Comparison of ENCODE assay signal across 16 cellular contexts in genomic region chr14:104971447-104972240, GRCh38. TPM values are rescaled to one million over a fixed set of nuclear protein-coding genes. Genes with fewer than 3 reads are reported as not detected.
DNase-seq lines count a peak whose midpoint lies in the region; ATAC-seq and TF ChIP-seq lines count a peak whose summit lies in the region.
"Had no signal": no experiment of that assay in that cellular context is flagged by ENCODE, and none has a peak within 500 bp of the region (broad histone marks: within the 10 kb centered on the region; RNA-seq: fewer than 3 reads in every experiment).

No MANE protein-coding gene starts in this region.

- H3K27ac ChIP-seq in RWPE2 (ENCODE audit: poor library complexity, severe bottlenecking) (peak overlapping the region; percentile 99), fibroblast of lung (ENCODE audit: insufficient read depth, low read length) (peak overlapping the region; percentile 16), tibial artery (peak overlapping the region; percentile 93 to 97)

- H3K36me3 ChIP-seq in RWPE2 (ENCODE audit: low read depth), result peaks cover 4% of the 10 kb centered on the region; the same call in 1 of the 2 replicates
- no peaks in the 10 kb centered on the region for H3K36me3 ChIP-seq in fibroblast of lung (ENCODE audit: control insufficient read depth, insufficient read depth, low read length)
- no peaks in the 10 kb centered on the region for H3K36me3 ChIP-seq in tibial artery

- peak overlapping the region; percentile 71 for H3K27ac Mint-ChIP-seq in nephron progenitor cell
- no peak overlapping the region for H3K27ac Mint-ChIP-seq in activated naive CD4-positive, alpha-beta T cell treated with anti-CD3 and anti-CD28 coated beads for 36 hours
- H3K27ac Mint-ChIP-seq: activated T-helper 17 cell treated with anti-CD3 and anti-CD28 coated beads, Interleukin-2, amount 50 U/mL, for 72 hours had no signal

- no peaks in the 10 kb centered on the region for H3K9me3 ChIP-seq in RWPE2 (ENCODE audit: severe bottlenecking)
- H3K9me3 ChIP-seq in fibroblast of lung (ENCODE audit: control insufficient read depth, insufficient read depth, low read depth, low read length), result no peaks in the 10 kb centered on the region
- H3K9me3 ChIP-seq in tibial artery, result no peaks in the 10 kb centered on the region

- H2AFZ ChIP-seq in fibroblast of lung (ENCODE audit: low read length), result no peak overlapping the region

- H3K4me3 ChIP-seq in RWPE2 (ENCODE audit: severe bottlenecking), result no peak overlapping the region
- H3K4me3 ChIP-seq in fibroblast of lung (replicated peaks in 1 of 4; ENCODE audit: control extremely low read depth in 1 of 4, insufficient read depth in 1 of 4, low read depth in 3 of 4, low read length in 4 of 4), result no peak overlapping the region
- no peak overlapping the region for H3K4me3 ChIP-seq in tibial artery

- H3K4me1 ChIP-seq in RWPE2 (ENCODE audit: insufficient read depth, poor library complexity, severe bottlenecking) (peaks cover 43% of the 10 kb centered on the region), fibroblast of lung (ENCODE audit: control insufficient read depth, extremely low read depth, insufficient read depth, low read length) (peaks cover 43% of the 10 kb centered on the region), tibial artery (peaks cover 7 to 98% (median 94%) of the 10 kb centered on the region in 4 donors)

- H3K27me3 Mint-ChIP-seq in nephron progenitor cell (ENCODE audit: low read depth, poor library complexity), result peaks cover 18% of the 10 kb centered on the region
- H3K27me3 Mint-ChIP-seq in activated naive CD4-positive, alpha-beta T cell treated with anti-CD3 and anti-CD28 coated beads for 36 hours (ENCODE audit: low read depth), result peaks cover 19% of the 10 kb centered on the region

- H3K4me1 Mint-ChIP-seq in nephron progenitor cell, result peaks cover 30% of the 10 kb centered on the region
- peaks cover 5% of the 10 kb centered on the region for H3K4me1 Mint-ChIP-seq in activated naive CD4-positive, alpha-beta T cell treated with anti-CD3 and anti-CD28 coated beads for 36 hours (ENCODE audit: low read depth)

- intact Hi-C loops in tibial artery (cut with DNase I; ENCODE audit: low total_unique reads), result loop anchor here (10.0 kb wide), 1 partner anchor 107 kb away; the partner anchor contains the start of gene CEP170B
- intact Hi-C loops in activated naive CD4-positive, alpha-beta T cell treated with anti-CD3 and anti-CD28 coated beads for 36 hours (cut with micrococcal nuclease), result no loop called here

- no peaks in the 10 kb centered on the region for H4K20me1 ChIP-seq in fibroblast of lung (ENCODE audit: control insufficient read depth, extremely low read depth, insufficient read depth, low read length)

- H3K27me3 ChIP-seq in RWPE2 (ENCODE audit: insufficient read depth, poor library complexity, severe bottlenecking) (no peaks in the 10 kb centered on the region), fibroblast of lung (ENCODE audit: control insufficient read depth, insufficient read depth, low read length) (no peaks in the 10 kb centered on the region), tibial artery (no peaks in the 10 kb centered on the region)

- CTCF ChIA-PET in activated naive CD4-positive, alpha-beta T cell treated with anti-CD3 and anti-CD28 coated beads for 36 hours (lab: Charles Lee), result interaction anchor here (6.7 kb wide), 1 partner anchor 73 kb away, joined by 129 read pairs; no protein-coding TSS in a partner anchor

- H3K36me3 Mint-ChIP-seq in nephron progenitor cell (ENCODE audit: low read depth), result no peaks in the 10 kb centered on the region
- no peaks in the 10 kb centered on the region for H3K36me3 Mint-ChIP-seq in activated naive CD4-positive, alpha-beta T cell treated with anti-CD3 and anti-CD28 coated beads for 36 hours (ENCODE audit: low read depth)
- H3K36me3 Mint-ChIP-seq: CD4-positive, CD25-positive, alpha-beta regulatory T cell had no signal

- no peak overlapping the region for H3K9ac ChIP-seq in fibroblast of lung (ENCODE audit: insufficient read depth, low read length)

- no peaks in the 10 kb centered on the region for H3K9me3 Mint-ChIP-seq in nephron progenitor cell
- no peaks in the 10 kb centered on the region for H3K9me3 Mint-ChIP-seq in activated naive CD4-positive, alpha-beta T cell treated with anti-CD3 and anti-CD28 coated beads for 36 hours
- H3K9me3 Mint-ChIP-seq: activated T-helper 17 cell treated with anti-CD3 and anti-CD28 coated beads, Interleukin-2, amount 50 U/mL, for 72 hours had no signal

- TF ChIP-seq CTCF in RWPE2 (IDR thresholded peaks at IDR 0.05; ENCODE audit: poor library complexity, severe bottlenecking) (no peak), fibroblast of lung (conservative IDR thresholded peaks at IDR 0.05 in 1 of 2, IDR thresholded peaks at IDR 0.05 in 1 of 2; ENCODE audit: low read depth in 1 of 2, low read length in 2 of 2) (no peak), nephron progenitor cell (IDR thresholded peaks at IDR 0.05) (no peak), tibial artery (IDR thresholded peaks at IDR 0.05) (no peak), GM13976 (IDR thresholded peaks at IDR 0.05; ENCODE audit: borderline replicate concordance, control extremely low read depth, extremely low read depth, insufficient read depth, missing control alignments) (no peak)

- peaks cover 1% of the 10 kb centered on the region for H3K79me2 ChIP-seq in fibroblast of lung (ENCODE audit: control insufficient read depth, insufficient read depth, low read length)

- DNase-seq in RWPE2 (ENCODE audit: low spot score) (peak; percentile 78), fibroblast of lung (ENCODE audit: low read depth in 2 of 2) (no peak), nephron progenitor cell (no peak), tibial artery (peak in 1 of 2 donors; percentile 70), GM13976 (ENCODE audit: low spot score) (no peak)
- DNase-seq in activated naive CD4-positive, alpha-beta T cell treated with anti-CD3 and anti-CD28 coated beads for 36 hours, result no peak
- DNase-seq: activated CD4-positive, alpha-beta T cell treated with anti-CD3 and anti-CD28 coated beads, Interleukin-2, amount 50 U/mL, for 1 hour; CD4-positive, CD25-positive, alpha-beta regulatory T cell; effector CD4-positive, alpha-beta T cell; head of caudate nucleus; stimulated activated naive CD4-positive, alpha-beta T cell had no signal

- ATAC-seq in RWPE2 (ENCODE audit: low read depth) (no peak), HG03175 (IDR thresholded peaks at IDR 0.05; ENCODE audit: unreplicated experiment) (no peak), HG03196 (IDR thresholded peaks at IDR 0.05; ENCODE audit: unreplicated experiment) (no peak)
- ATAC-seq: activated T-helper 17 cell treated with anti-CD3 and anti-CD28 coated beads, Interleukin-2, amount 50 U/mL, for 72 hours; left lobe of liver had no signal

- no peak overlapping the region for H3K4me3 Mint-ChIP-seq in nephron progenitor cell
- no peak overlapping the region for H3K4me3 Mint-ChIP-seq in activated naive CD4-positive, alpha-beta T cell treated with anti-CD3 and anti-CD28 coated beads for 36 hours
- H3K4me3 Mint-ChIP-seq: activated T-helper 17 cell treated with anti-CD3 and anti-CD28 coated beads, Interleukin-2, amount 50 U/mL, for 72 hours; CD4-positive, CD25-positive, alpha-beta regulatory T cell had no signal

- in situ Hi-C loops in GM13976 (cut with MboI; ENCODE audit: low sequenced_read_pairs, unreplicated experiment), result no loop called here

- no peak overlapping the region for H3K4me2 ChIP-seq in fibroblast of lung (ENCODE audit: extremely low read depth, insufficient read depth, low read length)

RNA-seq across cellular contexts. Expression of gene AHNAK2, which starts 6.5 kb away (rescaled TPM):
- 47.8 and 106 TPM in 2 replicates for total RNA-seq in fibroblast of lung
- 6.6 and 30.5 TPM in 2 replicates for polyA plus RNA-seq in fibroblast of lung
- polyA plus RNA-seq in fibroblast of lung (2012), result 19.4 and 61.0 TPM in 2 replicates
- 42.9 and 144 TPM in 2 replicates for polyA minus RNA-seq in fibroblast of lung (ENCODE audit: low replicate concordance)
- under 1 TPM; 0.10 TPM for total RNA-seq in activated naive CD4-positive, alpha-beta T cell treated with anti-CD3 and anti-CD28 coated beads for 36 hours
- total RNA-seq: CD4-positive, CD25-positive, alpha-beta regulatory T cell had no signal
- polyA plus RNA-seq: CD4-positive, CD25-positive, alpha-beta regulatory T cell had no signal

RNA-seq across cellular contexts. Expression of gene CLBA1, which starts 13.9 kb away (rescaled TPM):
- 8.0 and 11.7 TPM in 2 replicates for total RNA-seq in fibroblast of lung
- 3.8 and 11.3 TPM in 2 replicates for polyA plus RNA-seq in fibroblast of lung
- 4.1 and 10.7 TPM in 2 replicates for polyA plus RNA-seq in fibroblast of lung (2012)
- 3.0 and 5.8 TPM in 2 replicates for polyA minus RNA-seq in fibroblast of lung (ENCODE audit: low replicate concordance)
- total RNA-seq in activated naive CD4-positive, alpha-beta T cell treated with anti-CD3 and anti-CD28 coated beads for 36 hours, result under 1 TPM; 0.40 to 0.43 TPM

RNA-seq across cellular contexts. Expression of gene PLD4, which starts 47.0 kb away (rescaled TPM):
- under 0.01 and 0.17 TPM in 2 replicates for total RNA-seq in fibroblast of lung
- 0.02 TPM in 1 of 2 replicates, not detected in the other for polyA plus RNA-seq in fibroblast of lung
- 0.27 TPM in 1 of 2 replicates, not detected in the other for polyA plus RNA-seq in fibroblast of lung (2012)
- 0.89 TPM in 1 of 2 replicates, not detected in the other for polyA minus RNA-seq in fibroblast of lung (ENCODE audit: low replicate concordance)
- not detected for total RNA-seq in activated naive CD4-positive, alpha-beta T cell treated with anti-CD3 and anti-CD28 coated beads for 36 hours
- total RNA-seq: activated T-helper 17 cell treated with anti-CD3 and anti-CD28 coated beads, Interleukin-2, amount 50 U/mL, for 72 hours; CD4-positive, CD25-positive, alpha-beta regulatory T cell; H4; left lobe of liver had no signal

RNA-seq across cellular contexts. Expression of gene CDCA4, which starts 49.2 kb away (rescaled TPM):
- total RNA-seq in fibroblast of lung, result 7.9 and 8.0 TPM in 2 replicates
- 8.0 and 19.5 TPM in 2 replicates for polyA plus RNA-seq in fibroblast of lung
- polyA plus RNA-seq in fibroblast of lung (2012), result 9.1 and 21.3 TPM in 2 replicates
- polyA minus RNA-seq in fibroblast of lung (ENCODE audit: low replicate concordance), result 8.1 and 23.3 TPM in 2 replicates
- 10 to 100 TPM; 59.6 to 60.4 TPM for total RNA-seq in activated naive CD4-positive, alpha-beta T cell treated with anti-CD3 and anti-CD28 coated beads for 36 hours

Comparison
In these comparisons a context has a peak if more than half of its experiments do, and no peak if none do; other contexts are left out.
1. H3K27ac ChIP-seq: peak in every context shown above with its lines; median percentile 99 in RWPE2; 95 in tibial artery; 16 in fibroblast of lung.
2. RNA of gene AHNAK2, which starts 6.5 kb away (total RNA-seq): 47.8 to 106 TPM in fibroblast of lung; 0.10 TPM in activated naive CD4-positive, alpha-beta T cell treated with anti-CD3 and anti-CD28 coated beads for 36 hours; every median in the first group is over 10 times any median in the second.